ENCODE assay signal across 6 cellular contexts in the genomic region with DNA sequence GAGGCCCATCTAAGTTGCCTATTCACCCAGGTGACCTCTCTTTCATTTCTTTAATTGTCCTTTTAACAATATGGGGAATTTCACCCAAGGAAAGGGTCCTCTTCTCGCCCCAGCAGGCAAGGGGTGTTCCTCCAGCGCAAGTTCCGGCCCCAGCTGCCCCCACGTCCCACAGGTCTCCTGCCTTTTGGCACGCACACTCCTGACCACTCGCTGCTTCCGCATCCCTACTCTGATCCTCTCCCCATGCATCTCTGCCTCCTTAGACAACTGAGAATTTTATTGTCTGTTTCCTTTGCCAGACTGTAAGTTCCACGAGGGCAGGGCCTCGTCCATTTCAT. TPM values are rescaled to one million over a fixed set of nuclear protein-coding genes. Genes with fewer than 3 reads are reported as not detected.
DNase-seq lines count a peak whose midpoint lies in the region; TF ChIP-seq lines count a peak whose summit lies in the region.

No MANE protein-coding gene starts in this region.

- H3K4me3 Mint-ChIP-seq in neural crest cell, result peak overlapping the region; percentile 95

- in situ Hi-C loops in HAP-1 (cut with MboI; ENCODE audit: low sequenced_read_pairs), result no loop called here
- in situ Hi-C loops in brain microvascular endothelial cell (cut with HindIII; ENCODE audit: low pct_ligation_motif_present, low sequenced_read_pairs), result no loop called here

- peak overlapping the region; percentile 89 for H3K27ac Mint-ChIP-seq in neural crest cell (ENCODE audit: unreplicated experiment)

- H3K27me3 ChIP-seq in HAP-1 (ENCODE audit: low read depth), result no peaks in the 10 kb centered on the region
- H3K27me3 ChIP-seq in brain microvascular endothelial cell (replicated peaks), result no peaks in the 10 kb centered on the region

- no peaks in the 10 kb centered on the region for H3K36me3 Mint-ChIP-seq in neural crest cell (ENCODE audit: low read depth)

- peaks cover 37% of the 10 kb centered on the region for H3K4me1 Mint-ChIP-seq in neural crest cell

- H3K27me3 Mint-ChIP-seq in neural crest cell (ENCODE audit: low read depth), result peaks cover 17% of the 10 kb centered on the region

- peak overlapping the region; percentile 81 for H3K27ac ChIP-seq in brain microvascular endothelial cell

- H3K9me3 Mint-ChIP-seq in neural crest cell, result no peaks in the 10 kb centered on the region

- TF ChIP-seq CTCF in brain microvascular endothelial cell (IDR thresholded peaks at IDR 0.05; ENCODE audit: low read depth, low read length, missing control alignments), result no peak
- no peak for TF ChIP-seq CTCF in neural crest cell (conservative IDR thresholded peaks at IDR 0.05)

- H3K36me3 ChIP-seq in HAP-1 (replicated peaks), result peaks cover 7% of the 10 kb centered on the region; the same call in 1 of the 2 replicates
- H3K36me3 ChIP-seq in brain microvascular endothelial cell (replicated peaks), result peaks cover under 1% of the 10 kb centered on the region

- no peak for DNase-seq in HAP-1 (ENCODE audit: low spot score in 2 of 2)
- no peak for DNase-seq in brain microvascular endothelial cell
- no peak for DNase-seq in neural crest cell (ENCODE audit: low read depth, low spot score)
- DNase-seq in central memory CD4-positive, alpha-beta T cell, result no peak
- no peak for DNase-seq in cerebellum (ENCODE audit: low spot score)
- no peak for DNase-seq in stimulated activated CD4-positive, alpha-beta T cell treated with anti-CD3 and anti-CD28 coated beads, Interleukin-12 subunit alpha, Interleukin-12 subunit beta, amount 100 ng/mL, for 4 hours

- peaks cover 26% of the 10 kb centered on the region for H3K4me1 ChIP-seq in HAP-1

- no peaks in the 10 kb centered on the region for H3K9me3 ChIP-seq in HAP-1

- H3K4me3 ChIP-seq in HAP-1 (peak overlapping the region; percentile 89), brain microvascular endothelial cell (ENCODE audit: low read depth, low read length) (peak overlapping the region; percentile 98)

RNA-seq across cellular contexts. Expression of a gene that starts 0.7 kb away (rescaled TPM):
- 159 and 160 TPM in 2 replicates for total RNA-seq in neural crest cell
- total RNA-seq in cerebellum, result 103 TPM

RNA-seq across cellular contexts. Expression of a gene that starts 44.5 kb away (rescaled TPM):
- total RNA-seq in neural crest cell (0.14 TPM in 1 of 2 replicates, not detected in the other), cerebellum (0.18 TPM)

RNA-seq across cellular contexts. Expression of a gene that starts 49.5 kb away (rescaled TPM):
- total RNA-seq in neural crest cell (not detected in 2 replicates), cerebellum (not detected)

RNA-seq across cellular contexts. Expression of a gene that starts 53.6 kb away (rescaled TPM):
- total RNA-seq in neural crest cell (76.6 and 77.6 TPM in 2 replicates), cerebellum (52.1 TPM)

RNA-seq across cellular contexts. Expression of a gene that starts 54.0 kb away (rescaled TPM):
- 40.3 and 42.3 TPM in 2 replicates for total RNA-seq in neural crest cell
- 12.2 TPM for total RNA-seq in cerebellum
